In the genomic region with DNA sequence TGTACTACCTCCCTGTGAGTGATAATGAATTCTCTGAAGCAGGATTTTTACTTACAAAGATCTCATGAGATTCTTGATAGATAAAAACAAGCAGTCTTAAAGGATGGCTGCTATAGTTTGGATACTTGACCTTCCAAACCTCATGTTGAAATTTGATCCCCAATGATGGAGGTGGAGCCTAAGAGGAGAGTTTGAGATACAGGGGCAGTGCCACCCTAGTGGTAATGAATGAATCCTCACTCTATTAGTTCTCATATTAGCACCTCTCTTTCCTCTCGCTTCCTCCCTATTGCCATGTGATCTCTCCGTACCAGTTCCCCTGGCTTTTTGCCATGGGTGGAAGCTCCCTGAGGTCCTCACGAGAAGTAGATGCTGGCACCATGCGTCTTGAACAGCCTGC, we compare ENCODE assay signal across 21 cellular contexts. TPM values are rescaled to one million over a fixed set of nuclear protein-coding genes. Genes with fewer than 3 reads are reported as not detected.
A peak's percentile ranks its signal among the peaks of the same experiment; 100 is the strongest.
DNase-seq lines count a peak whose midpoint lies in the region; ATAC-seq, FAIRE-seq and TF ChIP-seq lines count a peak whose summit lies in the region.
"Had no signal": no experiment of that assay in that cellular context is flagged by ENCODE, and none has a peak within 500 bp of the region (broad histone marks: within the 10 kb centered on the region; RNA-seq: fewer than 3 reads in every experiment).

No MANE protein-coding gene starts in this region.

- ATAC-seq in GM21529 (IDR thresholded peaks at IDR 0.05; ENCODE audit: unreplicated experiment), result no peak
- ATAC-seq in natural killer cell treated with Interleukin-12 subunit alpha and Interleukin-12 subunit beta and Interleukin-15 and Interleukin-18, amount 100 ng/mL, for 72 hours, result no peak

- FAIRE-seq in bronchial epithelial cell (lab: Jason Lieb, UNC), result no peak
- FAIRE-seq: D721Med, GM12892, RCC 7860 had no signal

- no peak overlapping the region for H3K9ac ChIP-seq in mesendoderm (ENCODE audit: low read length)
- H3K9ac ChIP-seq: BLaER1 had no signal

- no CpG with 5 or more reads among the region's 4 CpGs for WGBS in mesendoderm (ENCODE audit: extremely low coverage, insufficient coverage, low lambda C conversion rate)

- no peak overlapping the region for H2AK5ac ChIP-seq in mesendoderm (ENCODE audit: low read length)

- H3K27ac Mint-ChIP-seq in natural killer cell treated with Interleukin-12 subunit alpha and Interleukin-12 subunit beta and Interleukin-15 and Interleukin-18, amount 100 ng/mL, for 72 hours, result no peak overlapping the region
- H3K27ac Mint-ChIP-seq: CD8-positive, alpha-beta memory T cell; T-helper 1 cell treated with Interleukin-12 subunit alpha and Interleukin-12 subunit beta and Interleukin-4 antibody, amounts not matched to agents 30 μg/mL and 1 μg/mL, for 36 hours had no signal

- H3K27me3 Mint-ChIP-seq in natural killer cell treated with Interleukin-12 subunit alpha and Interleukin-12 subunit beta and Interleukin-15 and Interleukin-18, amount 100 ng/mL, for 72 hours, result peaks cover 11 to 49% of the 10 kb centered on the region in 2 donors

- H3K36me3 Mint-ChIP-seq in natural killer cell treated with Interleukin-12 subunit alpha and Interleukin-12 subunit beta and Interleukin-15 and Interleukin-18, amount 100 ng/mL, for 72 hours, result no peaks in the 10 kb centered on the region
- H3K36me3 Mint-ChIP-seq: CD8-positive, alpha-beta memory T cell had no signal

- H3K27me3 ChIP-seq in bronchial epithelial cell (ENCODE audit: control insufficient read depth, insufficient read depth, low read length), result no peaks in the 10 kb centered on the region
- H3K27me3 ChIP-seq in mesendoderm (ENCODE audit: insufficient read depth, low read length, poor library complexity), result no peaks in the 10 kb centered on the region
- H3K27me3 ChIP-seq: BLaER1, MG63 had no signal

- no peak overlapping the region for H3K23ac ChIP-seq in mesendoderm (ENCODE audit: low read length)

- H3K27ac ChIP-seq in mesendoderm (ENCODE audit: low read depth, low read length), result no peak overlapping the region
- H3K27ac ChIP-seq: BLaER1 had no signal

- DNase-seq in H4 (ENCODE audit: low spot score), result peak; percentile 13
- DNase-seq in OCI-M1 (lab: John Stamatoyannopoulos, UW), result peak; percentile 60
- peak; percentile 4 for DNase-seq in bronchial epithelial cell (ENCODE audit: low read depth)
- peak; percentile 59 for DNase-seq in mesendoderm
- DNase-seq in GM13977 (ENCODE audit: low spot score), result no peak
- no peak for DNase-seq in SHP77 treated with DMSO at 0.1 percent for 48 hours (lab: John Stamatoyannopoulos, UW)
- no peak for DNase-seq in natural killer cell treated with Interleukin-12 subunit alpha and Interleukin-12 subunit beta and Interleukin-15 and Interleukin-18, amount 100 ng/mL, for 72 hours (ENCODE audit: low spot score)
- DNase-seq: CD8-positive, alpha-beta memory T cell; DND-41; GF-D8; KBM-7; NCI-H1092 treated with DMSO at 0.1 percent for 48 hours; NCI-H2081 treated with DMSO at 0.1 percent for 48 hours; NCI-H510A treated with DMSO at 0.1 percent for 48 hours had no signal

- no peak overlapping the region for H3K4me3 Mint-ChIP-seq in natural killer cell treated with Interleukin-12 subunit alpha and Interleukin-12 subunit beta and Interleukin-15 and Interleukin-18, amount 100 ng/mL, for 72 hours
- H3K4me3 Mint-ChIP-seq: CD8-positive, alpha-beta memory T cell; T-helper 1 cell treated with Interleukin-12 subunit alpha and Interleukin-12 subunit beta and Interleukin-4 antibody, amounts not matched to agents 30 μg/mL and 1 μg/mL, for 36 hours had no signal

- no peak overlapping the region for H3K56ac ChIP-seq in mesendoderm (ENCODE audit: low read length)

- no peak overlapping the region for H4K8ac ChIP-seq in mesendoderm (ENCODE audit: low read depth, low read length)

- no peak overlapping the region for H2BK5ac ChIP-seq in mesendoderm (ENCODE audit: low read length)

- H2BK120ac ChIP-seq in mesendoderm (ENCODE audit: low read depth, low read length), result no peak overlapping the region

- H3K4me3 ChIP-seq in bronchial epithelial cell (ENCODE audit: low read depth, low read length), result no peak overlapping the region
- no peak overlapping the region for H3K4me3 ChIP-seq in mesendoderm (ENCODE audit: low read length)
- H3K4me3 ChIP-seq: BLaER1, MG63 had no signal

- H3K18ac ChIP-seq in mesendoderm (ENCODE audit: low read length), result no peak overlapping the region

- no peak overlapping the region for H3K4me2 ChIP-seq in mesendoderm (ENCODE audit: low read length)
- H3K4me2 ChIP-seq: BLaER1 had no signal

- no peaks in the 10 kb centered on the region for H3K79me2 ChIP-seq in mesendoderm (ENCODE audit: control insufficient read depth, insufficient read depth, low read length)

- in situ Hi-C loops in GM13977 (cut with MboI; ENCODE audit: low pct_unique_long_range_greater_than_20kb, low sequenced_read_pairs, unreplicated experiment), result no loop called here

- H3K4me1 ChIP-seq in mesendoderm (ENCODE audit: control insufficient read depth, low read depth, low read length), result peaks cover 4% of the 10 kb centered on the region

- H3K36me3 ChIP-seq in bronchial epithelial cell (ENCODE audit: control insufficient read depth, insufficient read depth, low read length) (no peaks in the 10 kb centered on the region), mesendoderm (ENCODE audit: control insufficient read depth, insufficient read depth, low read length) (no peaks in the 10 kb centered on the region)
- H3K36me3 ChIP-seq: BLaER1, MG63 had no signal

- TF ChIP-seq CTCF in bronchial epithelial cell (IDR thresholded peaks at IDR 0.05; ENCODE audit: insufficient read depth, low read length, severe bottlenecking) (no peak), GM13977 (IDR thresholded peaks at IDR 0.05; ENCODE audit: extremely low read depth, insufficient read depth, missing control alignments) (no peak)

- H4K5ac ChIP-seq in mesendoderm (ENCODE audit: low read length), result no peak overlapping the region

- H3K79me1 ChIP-seq in mesendoderm (ENCODE audit: low read length), result no peaks in the 10 kb centered on the region

- peaks cover 6% of the 10 kb centered on the region for H3K9me3 Mint-ChIP-seq in natural killer cell treated with Interleukin-12 subunit alpha and Interleukin-12 subunit beta and Interleukin-15 and Interleukin-18, amount 100 ng/mL, for 72 hours
- H3K9me3 Mint-ChIP-seq: T-helper 1 cell treated with Interleukin-12 subunit alpha and Interleukin-12 subunit beta and Interleukin-4 antibody, amounts not matched to agents 30 μg/mL and 1 μg/mL, for 36 hours had no signal

- H3K4me1 Mint-ChIP-seq in natural killer cell treated with Interleukin-12 subunit alpha and Interleukin-12 subunit beta and Interleukin-15 and Interleukin-18, amount 100 ng/mL, for 72 hours (ENCODE audit: low read depth in 2 of 2), result peaks cover 9 to 12% of the 10 kb centered on the region in 2 donors

- H2BK15ac ChIP-seq in mesendoderm (replicated peaks; ENCODE audit: low read depth), result no peak overlapping the region

- no peak overlapping the region for H3K4ac ChIP-seq in mesendoderm (ENCODE audit: low read depth, low read length)

RNA-seq across cellular contexts. Expression of a gene that starts 37.9 kb away (rescaled TPM):
- not detected in 2 replicates for total RNA-seq in H4 (2014; rRNA removed; shearing (Covaris generic))
- not detected in 2 replicates for total RNA-seq in bronchial epithelial cell
- not detected for polyA plus RNA-seq in mesendoderm (2013, experiment 1 of 2)
- not detected for polyA plus RNA-seq in mesendoderm (2013, experiment 2 of 2)
- not detected for total RNA-seq in natural killer cell treated with Interleukin-12 subunit alpha and Interleukin-12 subunit beta and Interleukin-15 and Interleukin-18, amount 100 ng/mL, for 72 hours
- total RNA-seq: CD8-positive, alpha-beta memory T cell had no signal
- polyA plus RNA-seq: CD8-positive, alpha-beta memory T cell had no signal

RNA-seq across cellular contexts. Expression of a gene that starts 58.8 kb away (rescaled TPM):
- total RNA-seq in H4 (2014; rRNA removed; shearing (Covaris generic)), result not detected in 2 replicates
- total RNA-seq in bronchial epithelial cell, result not detected in 2 replicates
- not detected for polyA plus RNA-seq in mesendoderm (2013, experiment 1 of 2)
- polyA plus RNA-seq in mesendoderm (2013, experiment 2 of 2), result not detected
- not detected for total RNA-seq in natural killer cell treated with Interleukin-12 subunit alpha and Interleukin-12 subunit beta and Interleukin-15 and Interleukin-18, amount 100 ng/mL, for 72 hours
- total RNA-seq: CD8-positive, alpha-beta memory T cell had no signal
- polyA plus RNA-seq: CD8-positive, alpha-beta memory T cell had no signal

Comparison
In these comparisons a context has a peak if more than half of its experiments do, and no peak if none do; other contexts are left out.
1. DNase-seq: peak in H4 (single experiment), OCI-M1 (single experiment), bronchial epithelial cell (single experiment) and mesendoderm (single experiment); none in GM13977 (single experiment), SHP77 treated with DMSO at 0.1 percent for 48 hours (single experiment) and natural killer cell treated with Interleukin-12 subunit alpha and Interleukin-12 subunit beta and Interleukin-15 and Interleukin-18, amount 100 ng/mL, for 72 hours (single experiment).